Comparison of ENCODE assay signal across 22 cellular contexts in genomic region chr16:82337355-82337754, GRCh38.
DNase-seq lines count a peak whose midpoint lies in the region; ATAC-seq and TF ChIP-seq lines count a peak whose summit lies in the region.
"Had no signal": no experiment of that assay in that cellular context is flagged by ENCODE, and none has a peak within 500 bp of the region (broad histone marks: within the 10 kb centered on the region; RNA-seq: fewer than 3 reads in every experiment).

No MANE protein-coding gene starts in this region.

- no peak overlapping the region for H2AFZ ChIP-seq in GM23338

- no peak overlapping the region for H2BK5ac ChIP-seq in mesendoderm (ENCODE audit: low read length)

- H3K23ac ChIP-seq in mesendoderm (ENCODE audit: low read length), result no peak overlapping the region

- H3K18ac ChIP-seq in mesendoderm (ENCODE audit: low read length), result no peak overlapping the region

- H3K4me2 ChIP-seq in GM23338, result no peak overlapping the region
- H3K4me2 ChIP-seq in mesendoderm (ENCODE audit: low read length), result no peak overlapping the region
- H3K4me2 ChIP-seq: BLaER1 had no signal

- no peaks in the 10 kb centered on the region for H3K79me2 ChIP-seq in GM23338 (replicated peaks; ENCODE audit: insufficient read depth)
- no peaks in the 10 kb centered on the region for H3K79me2 ChIP-seq in mesendoderm (ENCODE audit: control insufficient read depth, insufficient read depth, low read length)

- no peak overlapping the region for H3K56ac ChIP-seq in mesendoderm (ENCODE audit: low read length)

- no peak overlapping the region for H3K9ac ChIP-seq in mesendoderm (ENCODE audit: low read length)
- H3K9ac ChIP-seq: BLaER1 had no signal

- H4K20me1 ChIP-seq in GM23338 (replicated peaks; ENCODE audit: insufficient read depth), result no peaks in the 10 kb centered on the region
- H4K20me1 ChIP-seq: BLaER1 had no signal

- no peak overlapping the region for H2BK15ac ChIP-seq in mesendoderm (replicated peaks; ENCODE audit: low read depth)

- DNase-seq in Right ventricle myocardium inferior (ENCODE audit: missing footprints) (no peak), right atrium auricular region (ENCODE audit: low spot score) (no peak), GM23338 (ENCODE audit: low spot score) (peak; percentile 31), endothelial cell (ENCODE audit: low spot score) (no peak), mesendoderm (peak; percentile 62), DMS 273 (lab: John Stamatoyannopoulos, UW; ENCODE audit: unreplicated experiment) (no peak)
- DNase-seq: Caco-2; CD4-positive, CD25-positive, alpha-beta regulatory T cell; CD8-positive, alpha-beta T cell; DMS 273 treated with DMSO at 0.1 percent for 48 hours; DMS79; EL; GDM1; GOT3; HFFc6 had no signal

- peaks cover 28% of the 10 kb centered on the region; the same call in 1 of the 2 replicates for H3K9me2 ChIP-seq in GM23338 (ENCODE audit: insufficient read depth)

- H3K79me1 ChIP-seq in mesendoderm (ENCODE audit: low read length), result no peaks in the 10 kb centered on the region

- H3K27me3 ChIP-seq in right atrium auricular region, result no peaks in the 10 kb centered on the region
- H3K27me3 ChIP-seq in GM23338 (ENCODE audit: insufficient read depth), result no peaks in the 10 kb centered on the region
- H3K27me3 ChIP-seq in mesendoderm (ENCODE audit: insufficient read depth, low read length, poor library complexity), result no peaks in the 10 kb centered on the region
- H3K27me3 ChIP-seq: BLaER1 had no signal

- ATAC-seq in Right ventricle myocardium inferior, result peak; percentile 44
- no peak for ATAC-seq in GM23338
- ATAC-seq in HG03095 (IDR thresholded peaks at IDR 0.05; ENCODE audit: unreplicated experiment), result no peak
- ATAC-seq: CD8-positive, alpha-beta T cell; GM12878 had no signal

- no peaks in the 10 kb centered on the region for H3F3A ChIP-seq in GM23338 (replicated peaks; ENCODE audit: low read depth)

- TF ChIP-seq CTCF in right atrium auricular region (IDR thresholded peaks at IDR 0.05) (no peak), GM23338 (conservative IDR thresholded peaks at IDR 0.05; ENCODE audit: low read depth in 2 of 2) (no peak), endothelial cell (IDR thresholded peaks at IDR 0.05; ENCODE audit: unreplicated experiment) (no peak)

- H3K4me3 ChIP-seq in right atrium auricular region (no peak overlapping the region), GM23338 (no peak overlapping the region), mesendoderm (ENCODE audit: low read length) (no peak overlapping the region)
- H3K4me3 ChIP-seq: BLaER1, GM12878, HAP-1 had no signal

- H3K9me3 ChIP-seq in right atrium auricular region, result peaks cover 0 to 5% of the 10 kb centered on the region in 2 donors
- H3K9me3 ChIP-seq: BLaER1, Caco-2, HAP-1 had no signal

- H3K27ac ChIP-seq in right atrium auricular region (no peak overlapping the region), GM23338 (ENCODE audit: low read depth) (no peak overlapping the region), mesendoderm (ENCODE audit: low read depth, low read length) (no peak overlapping the region)
- H3K27ac ChIP-seq: 22Rv1, BLaER1, C4-2B had no signal

- H3K27me3 Mint-ChIP-seq in GM23338 (ENCODE audit: insufficient read depth, low read depth, poor library complexity) (peaks cover 2% of the 10 kb centered on the region), endothelial cell (ENCODE audit: unreplicated experiment) (no peaks in the 10 kb centered on the region)
- H3K27me3 Mint-ChIP-seq: CD4-positive, CD25-positive, alpha-beta regulatory T cell had no signal

- peaks cover 12% of the 10 kb centered on the region for H3K4me1 Mint-ChIP-seq in GM23338
- H3K4me1 Mint-ChIP-seq in endothelial cell (ENCODE audit: unreplicated experiment), result peaks cover 21% of the 10 kb centered on the region
- H3K4me1 Mint-ChIP-seq: B cell; CD4-positive, CD25-positive, alpha-beta regulatory T cell had no signal

- H3K27ac Mint-ChIP-seq in GM23338 (no peak overlapping the region), endothelial cell (ENCODE audit: unreplicated experiment) (peak overlapping the region; percentile 2)
- H3K27ac Mint-ChIP-seq: B cell; CD4-positive, CD25-positive, alpha-beta regulatory T cell; CD8-positive, alpha-beta T cell; HFFc6 had no signal

- H4K8ac ChIP-seq in mesendoderm (ENCODE audit: low read depth, low read length), result no peak overlapping the region

- H4K5ac ChIP-seq in mesendoderm (ENCODE audit: low read length), result no peak overlapping the region

- H3K4me1 ChIP-seq in right atrium auricular region (no peaks in the 10 kb centered on the region), GM23338 (ENCODE audit: insufficient read depth) (no peaks in the 10 kb centered on the region), mesendoderm (ENCODE audit: control insufficient read depth, low read depth, low read length) (peaks cover 3% of the 10 kb centered on the region)
- H3K4me1 ChIP-seq: BLaER1, Caco-2, HAP-1 had no signal

- H2AK5ac ChIP-seq in mesendoderm (ENCODE audit: low read length), result no peak overlapping the region

- H3K4me3 Mint-ChIP-seq in GM23338, result no peak overlapping the region
- H3K4me3 Mint-ChIP-seq in endothelial cell (ENCODE audit: unreplicated experiment), result no peak overlapping the region
- H3K4me3 Mint-ChIP-seq: B cell; CD4-positive, CD25-positive, alpha-beta regulatory T cell; CD8-positive, alpha-beta T cell; HFFc6 had no signal

- no peaks in the 10 kb centered on the region for H3K36me3 Mint-ChIP-seq in GM23338 (ENCODE audit: low read depth)
- H3K36me3 Mint-ChIP-seq in endothelial cell (ENCODE audit: low read depth, unreplicated experiment), result no peaks in the 10 kb centered on the region
- H3K36me3 Mint-ChIP-seq: CD4-positive, CD25-positive, alpha-beta regulatory T cell; CD8-positive, alpha-beta T cell had no signal

- H3K9me3 Mint-ChIP-seq in GM23338 (peaks cover 8% of the 10 kb centered on the region; the same call in 2 of the 3 replicates), endothelial cell (ENCODE audit: unreplicated experiment) (no peaks in the 10 kb centered on the region)

- no peak overlapping the region for H2BK120ac ChIP-seq in mesendoderm (ENCODE audit: low read depth, low read length)

- H3K36me3 ChIP-seq in right atrium auricular region (no peaks in the 10 kb centered on the region), GM23338 (ENCODE audit: insufficient read depth) (no peaks in the 10 kb centered on the region), mesendoderm (ENCODE audit: control insufficient read depth, insufficient read depth, low read length) (no peaks in the 10 kb centered on the region)
- H3K36me3 ChIP-seq: BLaER1, HAP-1 had no signal

- no peak overlapping the region for H3K4ac ChIP-seq in mesendoderm (ENCODE audit: low read depth, low read length)

- intact Hi-C loops in Right ventricle myocardium inferior (cut with DNase I), result no loop called here

- WGBS in mesendoderm (ENCODE audit: extremely low coverage, insufficient coverage, low lambda C conversion rate), result no CpG with 5 or more reads among the region's 3 CpGs

TF ChIP-seq in GM23338, 12 proteins besides CTCF, POLR2A, EP300 and RAD21 (continues in another document):
- TF ChIP-seq ETS1 (IDR thresholded peaks at IDR 0.05) (no peak), EZH2phosphoT487 (IDR thresholded peaks at IDR 0.05; ENCODE audit: unreplicated experiment) (no peak)
- TF ChIP-seq, protein P1, sequence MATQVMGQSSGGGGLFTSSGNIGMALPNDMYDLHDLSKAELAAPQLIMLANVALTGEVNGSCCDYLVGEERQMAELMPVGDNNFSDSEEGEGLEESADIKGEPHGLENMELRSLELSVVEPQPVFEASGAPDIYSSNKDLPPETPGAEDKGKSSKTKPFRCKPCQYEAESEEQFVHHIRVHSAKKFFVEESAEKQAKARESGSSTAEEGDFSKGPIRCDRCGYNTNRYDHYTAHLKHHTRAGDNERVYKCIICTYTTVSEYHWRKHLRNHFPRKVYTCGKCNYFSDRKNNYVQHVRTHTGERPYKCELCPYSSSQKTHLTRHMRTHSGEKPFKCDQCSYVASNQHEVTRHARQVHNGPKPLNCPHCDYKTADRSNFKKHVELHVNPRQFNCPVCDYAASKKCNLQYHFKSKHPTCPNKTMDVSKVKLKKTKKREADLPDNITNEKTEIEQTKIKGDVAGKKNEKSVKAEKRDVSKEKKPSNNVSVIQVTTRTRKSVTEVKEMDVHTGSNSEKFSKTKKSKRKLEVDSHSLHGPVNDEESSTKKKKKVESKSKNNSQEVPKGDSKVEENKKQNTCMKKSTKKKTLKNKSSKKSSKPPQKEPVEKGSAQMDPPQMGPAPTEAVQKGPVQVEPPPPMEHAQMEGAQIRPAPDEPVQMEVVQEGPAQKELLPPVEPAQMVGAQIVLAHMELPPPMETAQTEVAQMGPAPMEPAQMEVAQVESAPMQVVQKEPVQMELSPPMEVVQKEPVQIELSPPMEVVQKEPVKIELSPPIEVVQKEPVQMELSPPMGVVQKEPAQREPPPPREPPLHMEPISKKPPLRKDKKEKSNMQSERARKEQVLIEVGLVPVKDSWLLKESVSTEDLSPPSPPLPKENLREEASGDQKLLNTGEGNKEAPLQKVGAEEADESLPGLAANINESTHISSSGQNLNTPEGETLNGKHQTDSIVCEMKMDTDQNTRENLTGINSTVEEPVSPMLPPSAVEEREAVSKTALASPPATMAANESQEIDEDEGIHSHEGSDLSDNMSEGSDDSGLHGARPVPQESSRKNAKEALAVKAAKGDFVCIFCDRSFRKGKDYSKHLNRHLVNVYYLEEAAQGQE (IDR thresholded peaks at IDR 0.05; ENCODE audit: unreplicated experiment), result no peak

Comparison
In these comparisons a context has a peak if more than half of its experiments do, and no peak if none do; other contexts are left out.
1. DNase-seq: peak in GM23338 (single experiment) and mesendoderm (single experiment); none in Right ventricle myocardium inferior (single experiment), right atrium auricular region (single experiment), endothelial cell (single experiment) and DMS 273 (single experiment).